1 cellular context compared by ENCODE assay signal in the genomic region with DNA sequence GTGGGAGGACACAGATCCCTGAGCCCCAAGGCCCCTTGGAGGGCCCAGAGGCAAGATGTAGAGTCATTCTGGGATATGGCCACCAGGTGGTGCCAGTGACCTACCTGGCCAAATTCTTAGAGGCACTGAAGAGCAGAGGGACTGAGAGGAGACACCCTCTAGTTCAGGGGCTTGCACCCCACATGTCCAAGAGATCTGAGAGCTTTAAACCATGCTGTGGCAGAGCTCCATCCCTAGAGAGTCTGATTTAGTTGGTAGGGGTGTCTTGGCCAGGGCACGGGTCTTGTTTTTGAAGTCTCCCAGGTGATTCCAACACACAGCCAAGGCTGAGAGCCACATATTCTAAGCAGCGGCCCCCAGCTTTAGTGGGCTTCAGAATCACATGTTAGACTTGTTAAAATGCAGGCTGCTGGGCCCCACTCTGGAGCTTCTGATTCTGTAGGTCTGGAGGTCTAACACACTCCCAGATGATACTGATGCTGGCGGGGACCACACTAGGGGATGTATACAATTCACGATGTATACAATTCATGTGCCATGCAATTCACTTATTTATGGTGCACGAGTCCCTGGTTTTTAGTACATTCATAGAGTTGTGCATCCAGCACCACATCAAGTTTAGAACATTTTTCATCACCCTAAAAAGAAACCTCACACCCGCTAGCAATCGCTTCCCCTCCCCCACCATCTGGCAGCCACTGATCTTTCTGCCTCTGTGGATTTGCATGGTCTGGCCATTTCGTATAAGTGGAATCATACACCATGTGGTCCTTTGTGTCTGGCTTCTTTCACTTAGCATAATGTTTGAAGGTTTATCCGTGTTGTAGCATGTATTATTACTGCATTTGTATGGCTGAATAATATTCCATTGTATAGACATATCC.
TF ChIP-seq lines count a peak whose summit lies in the region.

No MANE protein-coding gene starts in this region.

TF ChIP-seq in endothelial cell of umbilical vein, 7 proteins besides CTCF, POLR2A, EP300 and RAD21 (continued from another document):
- no peak for TF ChIP-seq GATA2 (IDR thresholded peaks at IDR 0.05; ENCODE audit: insufficient read depth, insufficient read length, low read depth, low read length)
